Comparison of ENCODE assay signal across 8 cellular contexts in the genomic region with DNA sequence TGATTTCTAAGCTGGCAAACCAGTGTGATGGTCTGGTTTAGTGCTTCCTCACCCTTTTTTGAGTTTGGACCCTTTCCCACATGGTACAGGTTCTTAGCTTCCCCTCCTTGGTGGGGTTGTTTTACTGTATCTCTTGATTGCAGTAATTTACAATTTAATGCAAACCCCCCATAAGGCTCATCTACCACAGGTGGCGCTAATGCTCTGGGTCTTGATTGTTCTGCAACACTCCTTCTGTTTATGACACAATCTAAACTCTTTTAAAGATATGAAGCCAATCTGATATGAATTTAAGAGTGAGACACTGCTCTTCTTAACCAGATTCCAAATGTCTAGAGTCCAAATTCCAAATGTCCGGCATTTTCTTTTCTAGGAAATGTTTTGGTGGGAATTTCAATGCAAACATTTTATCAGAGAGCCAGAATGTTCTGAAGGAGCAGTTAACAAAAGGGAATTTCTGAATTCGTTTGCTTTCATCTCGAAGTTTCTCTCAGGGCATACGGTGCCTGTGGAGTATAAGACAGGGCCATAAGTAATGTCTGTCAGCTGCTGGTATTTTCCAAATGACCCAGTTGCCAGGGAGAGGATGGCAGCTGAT.
DNase-seq lines count a peak whose midpoint lies in the region; ATAC-seq and TF ChIP-seq lines count a peak whose summit lies in the region.

No MANE protein-coding gene starts in this region.

- no peak overlapping the region for H3K4me3 Mint-ChIP-seq in activated T-cell treated with anti-CD3 and anti-CD28 coated beads, Interleukin-2, amount 50 U/mL, for 24 hours
- no peak overlapping the region for H3K4me3 Mint-ChIP-seq in activated CD4-positive, alpha-beta memory T cell treated with anti-CD3 and anti-CD28 coated beads, Interleukin-2, amount 10 ng/mL, durations not matched to agents 7 days and 5 days
- no peak overlapping the region for H3K4me3 Mint-ChIP-seq in stimulated activated naive B cell treated with anti-CD40 and anti-IgM and Interleukin-4, amounts not matched to agents 10 μg/mL and 1 μg/mL and 100 μg/mL, for 72 hours

- H3K9me3 ChIP-seq in right atrium auricular region: no peaks in the 10 kb centered on the region

- CTCF ChIA-PET in activated CD4-positive, alpha-beta memory T cell treated with anti-CD3 and anti-CD28 coated beads, Interleukin-2, amount 10 ng/mL, durations not matched to agents 7 days and 5 days (lab: Charles Lee): interaction anchor here (1.0 kb wide), 1 partner anchor 14 kb away, joined by 3 read pairs; no protein-coding TSS in a partner anchor

- H3K4me1 Mint-ChIP-seq in activated T-cell treated with anti-CD3 and anti-CD28 coated beads, Interleukin-2, amount 50 U/mL, for 24 hours (ENCODE audit: low read depth): peaks cover 45% of the 10 kb centered on the region
- peaks cover 9% of the 10 kb centered on the region for H3K4me1 Mint-ChIP-seq in activated CD4-positive, alpha-beta memory T cell treated with anti-CD3 and anti-CD28 coated beads, Interleukin-2, amount 10 ng/mL, durations not matched to agents 7 days and 5 days
- H3K4me1 Mint-ChIP-seq in stimulated activated naive B cell treated with anti-CD40 and anti-IgM and Interleukin-4, amounts not matched to agents 10 μg/mL and 1 μg/mL and 100 μg/mL, for 72 hours: peaks cover 20 to 46% of the 10 kb centered on the region in 2 donors

- H3K9me3 Mint-ChIP-seq in activated T-cell treated with anti-CD3 and anti-CD28 coated beads, Interleukin-2, amount 50 U/mL, for 24 hours: peaks cover 10% of the 10 kb centered on the region
- peaks cover 9% of the 10 kb centered on the region for H3K9me3 Mint-ChIP-seq in activated CD4-positive, alpha-beta memory T cell treated with anti-CD3 and anti-CD28 coated beads, Interleukin-2, amount 10 ng/mL, durations not matched to agents 7 days and 5 days
- H3K9me3 Mint-ChIP-seq in stimulated activated naive B cell treated with anti-CD40 and anti-IgM and Interleukin-4, amounts not matched to agents 10 μg/mL and 1 μg/mL and 100 μg/mL, for 72 hours: peaks cover 12 to 13% of the 10 kb centered on the region in 2 donors

- peaks cover 50% of the 10 kb centered on the region for H3K36me3 Mint-ChIP-seq in activated T-cell treated with anti-CD3 and anti-CD28 coated beads, Interleukin-2, amount 50 U/mL, for 24 hours (ENCODE audit: low read depth)
- peaks cover 19% of the 10 kb centered on the region for H3K36me3 Mint-ChIP-seq in activated CD4-positive, alpha-beta memory T cell treated with anti-CD3 and anti-CD28 coated beads, Interleukin-2, amount 10 ng/mL, durations not matched to agents 7 days and 5 days (ENCODE audit: low read depth)
- peaks cover 11 to 14% of the 10 kb centered on the region in 2 donors for H3K36me3 Mint-ChIP-seq in stimulated activated naive B cell treated with anti-CD40 and anti-IgM and Interleukin-4, amounts not matched to agents 10 μg/mL and 1 μg/mL and 100 μg/mL, for 72 hours

- no peak overlapping the region for H3K4me3 ChIP-seq in right atrium auricular region

- ATAC-seq in stimulated activated naive B cell treated with anti-CD40 and anti-IgM and Interleukin-4, amounts not matched to agents 10 μg/mL and 1 μg/mL and 100 μg/mL, for 72 hours (replicated peaks): peak; percentile 41 to 50
- ATAC-seq in HG02763 (IDR thresholded peaks at IDR 0.05; ENCODE audit: unreplicated experiment): no peak

- no peaks in the 10 kb centered on the region for H3K27me3 ChIP-seq in right atrium auricular region

- DNase-seq in activated T-cell treated with anti-CD3 and anti-CD28 coated beads for 4 hours (peak; percentile 48), NCI-H2029 treated with DMSO at 0.1 percent for 48 hours (lab: John Stamatoyannopoulos, UW) (peak; percentile 14), right atrium auricular region (ENCODE audit: low spot score) (no peak), DMS79 (lab: John Stamatoyannopoulos, UW) (no peak)
- no peak for DNase-seq in activated T-cell treated with anti-CD3 and anti-CD28 coated beads, Interleukin-2, amount 50 U/mL, for 24 hours
- DNase-seq in activated CD4-positive, alpha-beta memory T cell treated with anti-CD3 and anti-CD28 coated beads, Interleukin-2, amount 10 ng/mL, durations not matched to agents 7 days and 5 days: peak; percentile 55
- DNase-seq in stimulated activated naive B cell treated with anti-CD40 and anti-IgM and Interleukin-4, amounts not matched to agents 10 μg/mL and 1 μg/mL and 100 μg/mL, for 72 hours: no peak

- peaks cover 0 to 9% of the 10 kb centered on the region in 2 donors for H3K4me1 ChIP-seq in right atrium auricular region

- no peaks in the 10 kb centered on the region for H3K27me3 Mint-ChIP-seq in activated T-cell treated with anti-CD3 and anti-CD28 coated beads, Interleukin-2, amount 50 U/mL, for 24 hours
- peaks cover 2% of the 10 kb centered on the region for H3K27me3 Mint-ChIP-seq in activated CD4-positive, alpha-beta memory T cell treated with anti-CD3 and anti-CD28 coated beads, Interleukin-2, amount 10 ng/mL, durations not matched to agents 7 days and 5 days
- H3K27me3 Mint-ChIP-seq in stimulated activated naive B cell treated with anti-CD40 and anti-IgM and Interleukin-4, amounts not matched to agents 10 μg/mL and 1 μg/mL and 100 μg/mL, for 72 hours: no peaks in the 10 kb centered on the region

- no peaks in the 10 kb centered on the region for H3K36me3 ChIP-seq in right atrium auricular region

- peak; percentile 25 to 58 for TF ChIP-seq CTCF in right atrium auricular region (IDR thresholded peaks at IDR 0.05)

- POLR2A ChIA-PET in activated CD4-positive, alpha-beta memory T cell treated with anti-CD3 and anti-CD28 coated beads, Interleukin-2, amount 10 ng/mL, durations not matched to agents 7 days and 5 days (lab: Charles Lee): no interaction called here

- no peak overlapping the region for H3K27ac Mint-ChIP-seq in activated T-cell treated with anti-CD3 and anti-CD28 coated beads, Interleukin-2, amount 50 U/mL, for 24 hours
- no peak overlapping the region for H3K27ac Mint-ChIP-seq in activated CD4-positive, alpha-beta memory T cell treated with anti-CD3 and anti-CD28 coated beads, Interleukin-2, amount 10 ng/mL, durations not matched to agents 7 days and 5 days
- H3K27ac Mint-ChIP-seq in stimulated activated naive B cell treated with anti-CD40 and anti-IgM and Interleukin-4, amounts not matched to agents 10 μg/mL and 1 μg/mL and 100 μg/mL, for 72 hours: no peak overlapping the region

- H3K27ac ChIP-seq in right atrium auricular region: no peak overlapping the region

Comparison
In these comparisons a context has a peak if more than half of its experiments do, and no peak if none do; other contexts are left out.
1. DNase-seq: peak in activated T-cell treated with anti-CD3 and anti-CD28 coated beads for 4 hours (single experiment), NCI-H2029 treated with DMSO at 0.1 percent for 48 hours (single experiment) and activated CD4-positive, alpha-beta memory T cell treated with anti-CD3 and anti-CD28 coated beads, Interleukin-2, amount 10 ng/mL, durations not matched to agents 7 days and 5 days (single experiment); none in activated T-cell treated with anti-CD3 and anti-CD28 coated beads, Interleukin-2, amount 50 U/mL, for 24 hours (single experiment), right atrium auricular region (single experiment), stimulated activated naive B cell treated with anti-CD40 and anti-IgM and Interleukin-4, amounts not matched to agents 10 μg/mL and 1 μg/mL and 100 μg/mL, for 72 hours (single experiment) and DMS79 (single experiment).